In the genomic region with DNA sequence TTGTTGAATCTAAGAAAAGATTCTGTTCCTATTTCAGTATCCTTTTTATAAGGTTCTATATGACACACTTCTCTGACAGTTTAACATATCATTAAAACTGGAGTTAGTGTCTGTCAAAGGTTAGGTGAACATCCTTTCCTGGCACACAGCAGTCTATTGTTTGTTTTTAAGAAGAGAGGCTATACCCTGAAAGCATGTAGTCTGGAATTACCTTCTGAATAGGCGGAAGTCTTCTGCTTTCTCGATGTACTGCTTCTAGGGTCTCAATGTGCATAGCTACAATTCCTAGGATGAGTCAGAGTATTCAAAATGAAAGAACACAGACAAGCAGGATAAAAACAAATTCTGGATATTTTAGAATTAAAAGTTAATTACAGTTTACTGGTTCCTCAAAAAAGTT, we compare ENCODE assay signal across 17 cellular contexts.
"Had no signal": no experiment of that assay in that cellular context is flagged by ENCODE, and none has a peak within 500 bp of the region (broad histone marks: within the 10 kb centered on the region; RNA-seq: fewer than 3 reads in every experiment).

No MANE protein-coding gene starts in this region.

- DNase-seq: activated CD4-positive, alpha-beta memory T cell treated with anti-CD3 and anti-CD28 coated beads for 36 hours; activated gamma-delta T cell treated with Interleukin-2 at 50 U/mL for 16 hours; activated naive CD8-positive, alpha-beta T cell treated with anti-CD3 and anti-CD28 coated beads for 36 hours; activated T-cell treated with anti-CD3 and anti-CD28 coated beads, Interleukin-2, amount 50 U/mL, for 48 hours; aorta; effector memory CD4-positive, alpha-beta T cell; hippocampal formation; naive thymus-derived CD8-positive, alpha-beta T cell; psoas muscle; stimulated activated CD4-positive, alpha-beta T cell treated with anti-CD3 and anti-CD28 coated beads, Interleukin-2, amount 100 ng/mL, for 48 hours; stimulated activated naive CD8-positive, alpha-beta T cell treated with anti-CD3 and anti-CD28 coated beads, Interleukin-15, Interleukin-2, amounts not matched to agents 100 U/mL and 50 U/mL, for 24 hours; T-helper 9 cell; upper lobe of left lung had no signal

- H3K4me3 ChIP-seq: coronary artery, lung, psoas muscle, suprapubic skin, upper lobe of left lung had no signal

- H3K27ac ChIP-seq: coronary artery, psoas muscle, suprapubic skin, upper lobe of left lung had no signal

- H3K9me3 ChIP-seq: psoas muscle, suprapubic skin, upper lobe of left lung had no signal

- H3K27me3 ChIP-seq: suprapubic skin, upper lobe of left lung had no signal

- ATAC-seq: naive thymus-derived CD8-positive, alpha-beta T cell; psoas muscle; sciatic nerve; stimulated activated naive CD8-positive, alpha-beta T cell treated with anti-CD3 and anti-CD28 coated beads, Interleukin-15, Interleukin-2, amounts not matched to agents 100 U/mL and 50 U/mL, for 24 hours had no signal

- H3K4me1 ChIP-seq: psoas muscle, suprapubic skin, upper lobe of left lung had no signal
